ENCODE assay signal across 40 cellular contexts in the genomic region with DNA sequence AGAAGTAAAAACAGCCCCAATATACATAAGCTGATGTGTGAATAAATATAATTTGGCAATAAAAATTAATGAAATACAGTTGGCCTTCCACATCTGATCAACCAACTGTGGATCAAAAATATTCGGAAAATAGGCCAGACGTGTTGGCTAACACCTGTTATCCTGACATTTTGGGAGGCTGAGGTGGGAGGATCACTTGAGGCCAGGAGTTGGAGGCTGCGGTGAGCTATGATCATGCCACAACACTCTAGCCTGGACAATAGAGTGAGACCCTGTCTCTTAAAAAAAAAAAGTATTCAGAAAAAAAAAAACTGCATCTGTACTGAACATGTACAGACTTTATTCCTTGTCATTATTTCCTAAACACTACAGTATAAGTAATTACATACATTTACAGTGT.
"Had no signal": no experiment of that assay in that cellular context is flagged by ENCODE, and none has a peak within 500 bp of the region (broad histone marks: within the 10 kb centered on the region; RNA-seq: fewer than 3 reads in every experiment).

No MANE protein-coding gene starts in this region.

- H3K27ac Mint-ChIP-seq: activated naive CD4-positive, alpha-beta T cell treated with anti-CD3 and anti-CD28 coated beads for 36 hours; activated naive CD4-positive, alpha-beta T cell treated with anti-CD3 and anti-CD28 coated beads, Interleukin-2, amount 10 ng/mL, durations not matched to agents 7 days and 5 days; activated naive CD4-positive, alpha-beta T cell treated with anti-CD3 and anti-CD28 coated beads, Interleukin-2, amount 50 U/mL, for 24 hours; activated naive CD4-positive, alpha-beta T cell treated with anti-CD3 and anti-CD28 coated beads, Interleukin-2, amount 50 U/mL, for 72 hours; activated naive CD8-positive, alpha-beta T cell; activated naive CD8-positive, alpha-beta T cell treated with anti-CD3 and anti-CD28 coated beads for 36 hours; activated naive CD8-positive, alpha-beta T cell treated with anti-CD3 and anti-CD28 coated beads, Interleukin-2, amount 10 ng/mL, durations not matched to agents 7 days and 5 days; activated naive CD8-positive, alpha-beta T cell treated with anti-CD3 and anti-CD28 coated beads, Interleukin-2, amount 50 U/mL, for 24 hours; activated T-cell treated with anti-CD3 and anti-CD28 coated beads, Interleukin-2, amount 50 U/mL, for 24 hours; activated T-cell treated with anti-CD3 and anti-CD28 coated beads, Interleukin-2, amount 50 U/mL, for 72 hours; activated T-helper 1 cell treated with anti-CD3 and anti-CD28 coated beads, Interleukin-12 subunit alpha, Interleukin-12 subunit beta, Interleukin-2, Interleukin-4 antibody, amounts not matched to agents 30 ng/mL and 10 ng/mL and 1 ng/mL, durations not matched to agents 14 hours and 24 hours and 36 hours; activated T-helper 17 cell treated with anti-CD3 and anti-CD28 coated beads, Interleukin-2, amount 50 U/mL, for 72 hours; activated T-helper 2 cell treated with anti-CD3 and anti-CD28 coated beads, Interferon-gamma antibody, Interleukin-2, Interleukin-4, amounts not matched to agents 10 μg/mL and 5 μg/mL and 100 μg/mL, durations not matched to agents 14 hours and 24 hours and 36 hours; brain had no signal

- H3K4me1 ChIP-seq: adrenal gland, ascending aorta, body of pancreas, breast epithelium had no signal

- H3K4me3 ChIP-seq: adrenal gland, ascending aorta, body of pancreas, breast epithelium, cardiac muscle cell had no signal

- FAIRE-seq: astrocyte, bronchial epithelial cell had no signal

- H3K4me1 Mint-ChIP-seq: brain had no signal

- H3K27ac ChIP-seq: adrenal gland, ascending aorta, body of pancreas, brain microvascular endothelial cell, breast epithelium, cardiac muscle cell had no signal

- ATAC-seq: activated naive CD4-positive, alpha-beta T cell treated with anti-CD3 and anti-CD28 coated beads, Interleukin-2, amount 50 U/mL, for 72 hours; activated naive CD8-positive, alpha-beta T cell treated with anti-CD3 and anti-CD28 coated beads, Interleukin-2, amount 50 U/mL, for 24 hours; activated T-cell treated with anti-CD3 and anti-CD28 coated beads, Interleukin-2, amount 50 U/mL, for 4 hours; activated T-cell treated with anti-CD3 and anti-CD28 coated beads, Interleukin-2, amount 50 U/mL, for 72 hours; activated T-helper 17 cell treated with anti-CD3 and anti-CD28 coated beads, Interleukin-2, amount 50 U/mL, for 72 hours; body of pancreas had no signal

- H3K9me3 Mint-ChIP-seq: activated naive CD4-positive, alpha-beta T cell treated with anti-CD3 and anti-CD28 coated beads for 36 hours; activated naive CD4-positive, alpha-beta T cell treated with anti-CD3 and anti-CD28 coated beads, Interleukin-2, amount 50 U/mL, for 24 hours; activated naive CD8-positive, alpha-beta T cell treated with anti-CD3 and anti-CD28 coated beads for 36 hours; activated naive CD8-positive, alpha-beta T cell treated with anti-CD3 and anti-CD28 coated beads, Interleukin-2, amount 10 ng/mL, durations not matched to agents 7 days and 5 days; activated naive CD8-positive, alpha-beta T cell treated with anti-CD3 and anti-CD28 coated beads, Interleukin-2, amount 50 U/mL, for 24 hours; activated T-cell treated with anti-CD3 and anti-CD28 coated beads, Interleukin-2, amount 50 U/mL, for 24 hours; activated T-cell treated with anti-CD3 and anti-CD28 coated beads, Interleukin-2, amount 50 U/mL, for 4 hours; activated T-cell treated with anti-CD3 and anti-CD28 coated beads, Interleukin-2, amount 50 U/mL, for 72 hours; activated T-helper 1 cell treated with anti-CD3 and anti-CD28 coated beads, Interleukin-12 subunit alpha, Interleukin-12 subunit beta, Interleukin-2, Interleukin-4 antibody, amounts not matched to agents 30 ng/mL and 10 ng/mL and 1 ng/mL, durations not matched to agents 14 hours and 24 hours and 36 hours; activated T-helper 17 cell treated with anti-CD3 and anti-CD28 coated beads, Interleukin-2, amount 50 U/mL, for 72 hours; activated T-helper 2 cell treated with anti-CD3 and anti-CD28 coated beads, Interferon-gamma antibody, Interleukin-2, Interleukin-4, amounts not matched to agents 10 μg/mL and 5 μg/mL and 100 μg/mL, durations not matched to agents 14 hours and 24 hours and 36 hours; central memory CD8-positive, alpha-beta T cell had no signal

- H3K9me3 ChIP-seq: adrenal gland, body of pancreas, breast epithelium had no signal

- H3K4me3 Mint-ChIP-seq: activated naive CD4-positive, alpha-beta T cell treated with anti-CD3 and anti-CD28 coated beads for 36 hours; activated naive CD4-positive, alpha-beta T cell treated with anti-CD3 and anti-CD28 coated beads, Interleukin-2, amount 10 ng/mL, durations not matched to agents 7 days and 5 days; activated naive CD4-positive, alpha-beta T cell treated with anti-CD3 and anti-CD28 coated beads, Interleukin-2, amount 50 U/mL, for 24 hours; activated naive CD8-positive, alpha-beta T cell; activated naive CD8-positive, alpha-beta T cell treated with anti-CD3 and anti-CD28 coated beads for 36 hours; activated naive CD8-positive, alpha-beta T cell treated with anti-CD3 and anti-CD28 coated beads, Interleukin-2, amount 10 ng/mL, durations not matched to agents 7 days and 5 days; activated naive CD8-positive, alpha-beta T cell treated with anti-CD3 and anti-CD28 coated beads, Interleukin-2, amount 50 U/mL, for 24 hours; activated T-cell treated with anti-CD3 and anti-CD28 coated beads, Interleukin-2, amount 50 U/mL, for 24 hours; activated T-cell treated with anti-CD3 and anti-CD28 coated beads, Interleukin-2, amount 50 U/mL, for 4 hours; activated T-cell treated with anti-CD3 and anti-CD28 coated beads, Interleukin-2, amount 50 U/mL, for 72 hours; activated T-helper 1 cell treated with anti-CD3 and anti-CD28 coated beads, Interleukin-12 subunit alpha, Interleukin-12 subunit beta, Interleukin-2, Interleukin-4 antibody, amounts not matched to agents 30 ng/mL and 10 ng/mL and 1 ng/mL, durations not matched to agents 14 hours and 24 hours and 36 hours; activated T-helper 17 cell treated with anti-CD3 and anti-CD28 coated beads, Interleukin-2, amount 50 U/mL, for 72 hours; brain; central memory CD8-positive, alpha-beta T cell had no signal

- H3K27me3 ChIP-seq: adrenal gland, ascending aorta, body of pancreas, brain microvascular endothelial cell, breast epithelium, cardiac muscle cell had no signal

- H3K27me3 Mint-ChIP-seq: activated naive CD4-positive, alpha-beta T cell treated with anti-CD3 and anti-CD28 coated beads, Interleukin-2, amount 10 ng/mL, durations not matched to agents 7 days and 5 days; activated naive CD4-positive, alpha-beta T cell treated with anti-CD3 and anti-CD28 coated beads, Interleukin-2, amount 50 U/mL, for 24 hours; activated naive CD8-positive, alpha-beta T cell; activated naive CD8-positive, alpha-beta T cell treated with anti-CD3 and anti-CD28 coated beads for 36 hours; activated naive CD8-positive, alpha-beta T cell treated with anti-CD3 and anti-CD28 coated beads, Interleukin-2, amount 10 ng/mL, durations not matched to agents 7 days and 5 days; activated naive CD8-positive, alpha-beta T cell treated with anti-CD3 and anti-CD28 coated beads, Interleukin-2, amount 50 U/mL, for 24 hours; activated T-cell treated with anti-CD3 and anti-CD28 coated beads, Interleukin-2, amount 50 U/mL, for 24 hours; activated T-helper 17 cell treated with anti-CD3 and anti-CD28 coated beads, Interleukin-2, amount 50 U/mL, for 72 hours; brain; central memory CD8-positive, alpha-beta T cell had no signal

- DNase-seq: activated effector memory CD4-positive, alpha-beta T cell treated with anti-CD3 and anti-CD28 coated beads, Interleukin-2, amount 50 U/mL, for 16 hours; activated effector memory CD4-positive, alpha-beta T cell treated with Interleukin-2 at 50 U/mL for 16 hours; activated gamma-delta T cell; activated gamma-delta T cell treated with Interleukin-2 at 50 U/mL for 16 hours; activated naive CD4-positive, alpha-beta T cell; activated naive CD4-positive, alpha-beta T cell treated with anti-CD3 and anti-CD28 coated beads for 36 hours; activated naive CD4-positive, alpha-beta T cell treated with anti-CD3 and anti-CD28 coated beads, Interleukin-2, amount 10 ng/mL, durations not matched to agents 7 days and 5 days; activated naive CD4-positive, alpha-beta T cell treated with anti-CD3 and anti-CD28 coated beads, Interleukin-2, amount 50 U/mL, for 16 hours; activated naive CD4-positive, alpha-beta T cell treated with Interleukin-2 at 50 U/mL for 16 hours; activated naive CD8-positive, alpha-beta T cell treated with anti-CD3 and anti-CD28 coated beads for 36 hours; activated naive CD8-positive, alpha-beta T cell treated with anti-CD3 and anti-CD28 coated beads, Interleukin-2, amount 10 ng/mL, durations not matched to agents 7 days and 5 days; activated naive CD8-positive, alpha-beta T cell treated with anti-CD3 and anti-CD28 coated beads, Interleukin-2, amount 50 U/mL, for 24 hours; activated T-cell treated with anti-CD3 and anti-CD28 coated beads, Interleukin-2, amount 50 U/mL, for 1 hour; activated T-cell treated with anti-CD3 and anti-CD28 coated beads, Interleukin-2, amount 50 U/mL, for 24 hours; activated T-cell treated with anti-CD3 and anti-CD28 coated beads, Interleukin-2, amount 50 U/mL, for 4 hours; activated T-cell treated with anti-CD3 and anti-CD28 coated beads, Interleukin-2, amount 50 U/mL, for 48 hours; activated T-cell treated with anti-CD3 and anti-CD28 coated beads, Interleukin-2, amount 50 U/mL, for 72 hours; adrenal gland; amniotic stem cell; amygdala; anterior cingulate cortex; aorta; body of pancreas; brain microvascular endothelial cell; caudate nucleus; central memory CD4-positive, alpha-beta T cell; cerebellar nuclear complex had no signal
